In the genomic region with DNA sequence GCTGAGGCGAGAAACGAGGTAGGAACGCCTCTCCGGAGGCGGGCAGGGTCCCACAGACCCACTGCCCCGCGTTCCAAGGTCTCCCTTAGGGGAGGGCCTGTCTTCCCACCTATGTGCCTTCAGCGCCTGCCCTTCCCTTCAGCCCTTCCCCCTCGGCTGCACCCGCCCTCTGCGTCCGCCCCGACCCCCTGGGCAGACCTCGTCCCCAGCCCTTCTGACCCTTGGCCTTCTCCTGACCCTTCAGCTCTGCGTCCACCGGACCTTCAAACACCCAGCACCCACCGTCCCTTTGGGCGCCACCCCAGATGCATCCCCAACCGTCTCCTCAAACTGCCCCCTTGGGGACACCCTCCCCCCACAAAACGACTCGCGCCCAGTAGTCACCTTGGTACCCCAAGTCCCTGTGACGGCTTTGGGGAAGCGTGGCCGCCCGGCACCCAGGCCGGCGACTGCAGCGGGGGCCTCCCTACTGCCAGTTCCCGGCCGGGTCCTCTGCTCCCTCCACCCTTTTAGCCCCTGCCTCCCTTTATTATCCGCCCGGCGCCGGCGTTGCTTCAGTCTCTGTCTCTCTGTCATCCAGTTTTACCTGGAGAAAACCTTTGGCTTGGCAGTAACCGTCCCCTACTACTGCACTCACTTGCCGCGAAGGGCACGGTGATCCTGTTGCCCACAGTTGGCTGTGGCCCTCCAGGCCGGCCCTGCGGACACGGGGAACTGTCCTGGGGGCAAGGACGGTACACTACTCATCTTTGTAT, we compare ENCODE assay signal across 8 cellular contexts. TPM values are rescaled to one million over a fixed set of nuclear protein-coding genes. Genes with fewer than 3 reads are reported as not detected.
DNase-seq lines count a peak whose midpoint lies in the region; ATAC-seq and TF ChIP-seq lines count a peak whose summit lies in the region.

No MANE protein-coding gene starts in this region.

- WGBS in neuronal stem cell (ENCODE audit: extremely low coverage in 2 of 2, insufficient read length in 2 of 2, insufficient replicate concordance in 1 of 2), 2 donors = no CpG with 5 or more reads among the region's 44 CpGs

- H3K79me1 ChIP-seq in neuronal stem cell (ENCODE audit: low read depth, low read length) = no peaks in the 10 kb centered on the region

- H3K14ac ChIP-seq in neuronal stem cell (ENCODE audit: low read length) = no peak overlapping the region

- peak overlapping the region; percentile 95 for H3K9ac ChIP-seq in neuronal stem cell (ENCODE audit: low read depth, low read length, poor library complexity)

- H2BK15ac ChIP-seq in neuronal stem cell (ENCODE audit: low read length) = peak overlapping the region; percentile 65

- CTCF ChIA-PET in WTC11 (lab: Charles Lee) = interaction anchor here (0.6 to 1.6 kb wide), 19 partner anchors 14 to 376 kb away, joined by 3 to 28 read pairs (median 3); a partner anchor contains a TSS

- H3K23ac ChIP-seq in neuronal stem cell (ENCODE audit: low read depth, low read length, poor library complexity) = peak overlapping the region; percentile 37

- peak overlapping the region; percentile 98 for H3K18ac ChIP-seq in neuronal stem cell (ENCODE audit: low read length)

- no peaks in the 10 kb centered on the region for H3K36me3 ChIP-seq in neuronal stem cell (replicated peaks in 1 of 2; ENCODE audit: control insufficient read depth in 2 of 2, insufficient read depth in 2 of 2, low read length in 2 of 2)

- H4K91ac ChIP-seq in neuronal stem cell (ENCODE audit: low read depth, low read length, poor library complexity) = no peak overlapping the region

- H3K9me3 Mint-ChIP-seq in activated naive CD4-positive, alpha-beta T cell treated with anti-CD3 and anti-CD28 coated beads, Interleukin-2, amount 50 U/mL, for 24 hours = no peaks in the 10 kb centered on the region
- peaks cover 7% of the 10 kb centered on the region for H3K9me3 Mint-ChIP-seq in WTC11

- H3K36me3 Mint-ChIP-seq in activated naive CD4-positive, alpha-beta T cell treated with anti-CD3 and anti-CD28 coated beads, Interleukin-2, amount 50 U/mL, for 24 hours = no peaks in the 10 kb centered on the region
- H3K36me3 Mint-ChIP-seq in WTC11 = 0 out of 2 replicates have a peak, but pooled peaks cover 3% of the 10 kb centered on the region

- H3K27ac ChIP-seq in foreskin keratinocyte = peak overlapping the region; percentile 52
- no peak overlapping the region for H3K27ac ChIP-seq in neuronal stem cell (replicated peaks; ENCODE audit: low read length)

- peaks cover 2% of the 10 kb centered on the region for H3K27me3 Mint-ChIP-seq in activated naive CD4-positive, alpha-beta T cell treated with anti-CD3 and anti-CD28 coated beads, Interleukin-2, amount 50 U/mL, for 24 hours
- peaks cover 4% of the 10 kb centered on the region; the same call in 1 of the 2 replicates for H3K27me3 Mint-ChIP-seq in WTC11 (ENCODE audit: low read depth)

- H3K4me3 ChIP-seq in neuronal stem cell (ENCODE audit: low read length in 2 of 2) = peak overlapping the region; percentile 54 to 83

- H3K4me1 ChIP-seq in foreskin keratinocyte (peaks cover 10% of the 10 kb centered on the region), neuronal stem cell (ENCODE audit: control insufficient read depth in 2 of 2, insufficient read depth in 1 of 2, low read depth in 1 of 2, low read length in 2 of 2) (peaks cover 8 to 10% of the 10 kb centered on the region in 2 donors)

- peaks cover 30% of the 10 kb centered on the region for H3K4me1 Mint-ChIP-seq in activated naive CD4-positive, alpha-beta T cell treated with anti-CD3 and anti-CD28 coated beads, Interleukin-2, amount 50 U/mL, for 24 hours
- peaks cover 32% of the 10 kb centered on the region for H3K4me1 Mint-ChIP-seq in WTC11

- H2BK5ac ChIP-seq in neuronal stem cell (ENCODE audit: low read length) = peak overlapping the region; percentile 78

- H3K4ac ChIP-seq in neuronal stem cell (ENCODE audit: low read length) = peak overlapping the region; percentile 85

- peak overlapping the region; percentile 80 for H2AK5ac ChIP-seq in neuronal stem cell (ENCODE audit: low read depth, low read length)

- no peak for DNase-seq in activated naive CD4-positive, alpha-beta T cell treated with anti-CD3 and anti-CD28 coated beads, Interleukin-2, amount 50 U/mL, for 16 hours
- DNase-seq in WTC11 (ENCODE audit: low spot score) (peak; percentile 51), foreskin keratinocyte (peak in 1 of 2 donors; percentile 44), neuronal stem cell (ENCODE audit: low spot score) (no peak), AG20443 (ENCODE audit: low spot score) (no peak), NCI-H2171 (lab: John Stamatoyannopoulos, UW) (no peak), OCI-M2 (lab: John Stamatoyannopoulos, UW; ENCODE audit: unreplicated experiment) (no peak)

- peak overlapping the region; percentile 70 for H4K8ac ChIP-seq in neuronal stem cell (ENCODE audit: low read depth, low read length)

- POLR2A ChIA-PET in WTC11 (lab: Charles Lee) = interaction anchor here (1.4 kb wide), 1 partner anchor 48 kb away, joined by 3 read pairs; no protein-coding TSS in a partner anchor

- peak overlapping the region; percentile 87 for H3K4me3 Mint-ChIP-seq in activated naive CD4-positive, alpha-beta T cell treated with anti-CD3 and anti-CD28 coated beads, Interleukin-2, amount 50 U/mL, for 24 hours
- H3K4me3 Mint-ChIP-seq in WTC11 = peak overlapping the region; percentile 90

- H2BK120ac ChIP-seq in neuronal stem cell (ENCODE audit: low read depth, low read length) = peak overlapping the region; percentile 35

- H2BK12ac ChIP-seq in neuronal stem cell (ENCODE audit: low read length) = peak overlapping the region; percentile 69

- ATAC-seq in WTC11 (peak; percentile 8), foreskin keratinocyte (peak; percentile 40)

- H3K27ac Mint-ChIP-seq in activated naive CD4-positive, alpha-beta T cell treated with anti-CD3 and anti-CD28 coated beads, Interleukin-2, amount 50 U/mL, for 24 hours = peak overlapping the region; percentile 79
- peak overlapping the region; percentile 80 for H3K27ac Mint-ChIP-seq in WTC11

- peak overlapping the region; percentile 95 for H2AFZ ChIP-seq in neuronal stem cell (ENCODE audit: low read length)

- H3K9me3 ChIP-seq in neuronal stem cell (replicated peaks in 1 of 2; ENCODE audit: control insufficient read depth in 2 of 2, insufficient read depth in 1 of 2, low read depth in 1 of 2, low read length in 2 of 2) = peaks cover 0 to 3% of the 10 kb centered on the region in 2 donors

- H3K4me2 ChIP-seq in neuronal stem cell (ENCODE audit: insufficient read depth, low read length, poor library complexity, severe bottlenecking) = peak overlapping the region; percentile 91

- H3K27me3 ChIP-seq in foreskin keratinocyte (no peaks in the 10 kb centered on the region), neuronal stem cell (ENCODE audit: control insufficient read depth in 3 of 3, insufficient read depth in 3 of 3, low read depth in 1 of 3, low read length in 3 of 3) (no peaks in the 10 kb centered on the region)

- no peak for TF ChIP-seq CTCF in WTC11 (IDR thresholded peaks at IDR 0.05)
- TF ChIP-seq CTCF in foreskin keratinocyte (conservative IDR thresholded peaks at IDR 0.05) = no peak

TF ChIP-seq in WTC11, 78 proteins besides CTCF, POLR2A, EP300 and RAD21 (continues in another document):
- TF ChIP-seq, protein P1, sequence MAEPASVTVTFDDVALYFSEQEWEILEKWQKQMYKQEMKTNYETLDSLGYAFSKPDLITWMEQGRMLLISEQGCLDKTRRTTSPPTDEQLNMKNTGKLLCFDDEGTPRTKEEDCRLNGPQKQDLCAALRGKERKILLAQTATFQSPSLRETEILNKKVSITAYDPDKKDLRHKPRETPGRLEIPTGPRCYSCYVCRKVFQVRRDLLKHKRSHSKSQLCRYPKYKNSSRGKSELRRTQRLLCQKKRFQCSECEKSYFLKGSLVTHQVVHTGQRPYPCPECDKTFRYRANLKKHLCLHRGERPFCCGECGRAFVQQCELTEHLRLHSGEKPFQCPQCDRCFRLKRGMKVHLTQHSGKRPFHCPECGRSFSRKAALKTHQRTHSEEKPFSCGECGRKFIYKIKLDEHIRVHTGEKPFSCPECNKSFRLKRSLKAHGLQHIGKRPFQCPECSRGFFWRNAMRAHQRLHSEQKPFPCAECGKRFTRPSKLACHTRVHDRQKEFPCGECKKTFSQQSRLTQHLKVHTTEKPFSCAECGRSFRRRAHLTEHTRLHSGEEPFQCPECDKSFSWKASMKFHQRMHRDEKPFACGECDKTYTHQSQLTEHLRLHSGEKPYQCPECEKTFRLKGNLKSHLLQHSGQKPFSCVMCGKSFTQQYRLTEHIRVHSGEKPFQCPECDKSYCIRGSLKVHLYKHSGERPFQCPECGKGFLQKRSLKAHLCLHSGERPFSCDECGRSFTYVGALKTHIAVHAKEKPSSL (CRISPR knock-in tag; conservative IDR thresholded peaks at IDR 0.05) = no peak
- TF ChIP-seq, protein P2, sequence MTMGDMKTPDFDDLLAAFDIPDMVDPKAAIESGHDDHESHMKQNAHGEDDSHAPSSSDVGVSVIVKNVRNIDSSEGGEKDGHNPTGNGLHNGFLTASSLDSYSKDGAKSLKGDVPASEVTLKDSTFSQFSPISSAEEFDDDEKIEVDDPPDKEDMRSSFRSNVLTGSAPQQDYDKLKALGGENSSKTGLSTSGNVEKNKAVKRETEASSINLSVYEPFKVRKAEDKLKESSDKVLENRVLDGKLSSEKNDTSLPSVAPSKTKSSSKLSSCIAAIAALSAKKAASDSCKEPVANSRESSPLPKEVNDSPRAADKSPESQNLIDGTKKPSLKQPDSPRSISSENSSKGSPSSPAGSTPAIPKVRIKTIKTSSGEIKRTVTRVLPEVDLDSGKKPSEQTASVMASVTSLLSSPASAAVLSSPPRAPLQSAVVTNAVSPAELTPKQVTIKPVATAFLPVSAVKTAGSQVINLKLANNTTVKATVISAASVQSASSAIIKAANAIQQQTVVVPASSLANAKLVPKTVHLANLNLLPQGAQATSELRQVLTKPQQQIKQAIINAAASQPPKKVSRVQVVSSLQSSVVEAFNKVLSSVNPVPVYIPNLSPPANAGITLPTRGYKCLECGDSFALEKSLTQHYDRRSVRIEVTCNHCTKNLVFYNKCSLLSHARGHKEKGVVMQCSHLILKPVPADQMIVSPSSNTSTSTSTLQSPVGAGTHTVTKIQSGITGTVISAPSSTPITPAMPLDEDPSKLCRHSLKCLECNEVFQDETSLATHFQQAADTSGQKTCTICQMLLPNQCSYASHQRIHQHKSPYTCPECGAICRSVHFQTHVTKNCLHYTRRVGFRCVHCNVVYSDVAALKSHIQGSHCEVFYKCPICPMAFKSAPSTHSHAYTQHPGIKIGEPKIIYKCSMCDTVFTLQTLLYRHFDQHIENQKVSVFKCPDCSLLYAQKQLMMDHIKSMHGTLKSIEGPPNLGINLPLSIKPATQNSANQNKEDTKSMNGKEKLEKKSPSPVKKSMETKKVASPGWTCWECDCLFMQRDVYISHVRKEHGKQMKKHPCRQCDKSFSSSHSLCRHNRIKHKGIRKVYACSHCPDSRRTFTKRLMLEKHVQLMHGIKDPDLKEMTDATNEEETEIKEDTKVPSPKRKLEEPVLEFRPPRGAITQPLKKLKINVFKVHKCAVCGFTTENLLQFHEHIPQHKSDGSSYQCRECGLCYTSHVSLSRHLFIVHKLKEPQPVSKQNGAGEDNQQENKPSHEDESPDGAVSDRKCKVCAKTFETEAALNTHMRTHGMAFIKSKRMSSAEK (CRISPR knock-in tag; IDR thresholded peaks at IDR 0.05; ENCODE audit: borderline replicate concordance) = no peak

RNA-seq across cellular contexts. Expression of a gene that starts 0.4 kb away (rescaled TPM):
- total RNA-seq in WTC11 (2021) = 7.3 to 9.4 TPM (median 8.7 TPM) in 3 replicates
- 15.5 and 16.2 TPM in 2 replicates for total RNA-seq in foreskin keratinocyte
- 8.4 and 9.0 TPM in 2 replicates for polyA plus RNA-seq in foreskin keratinocyte
- 6.3 TPM for polyA plus RNA-seq in neuronal stem cell (2013, experiment 1 of 2)
- 6.5 TPM for polyA plus RNA-seq in neuronal stem cell (2013, experiment 2 of 2)
